Comparison of ENCODE assay signal across 1 cellular context in the genomic region with DNA sequence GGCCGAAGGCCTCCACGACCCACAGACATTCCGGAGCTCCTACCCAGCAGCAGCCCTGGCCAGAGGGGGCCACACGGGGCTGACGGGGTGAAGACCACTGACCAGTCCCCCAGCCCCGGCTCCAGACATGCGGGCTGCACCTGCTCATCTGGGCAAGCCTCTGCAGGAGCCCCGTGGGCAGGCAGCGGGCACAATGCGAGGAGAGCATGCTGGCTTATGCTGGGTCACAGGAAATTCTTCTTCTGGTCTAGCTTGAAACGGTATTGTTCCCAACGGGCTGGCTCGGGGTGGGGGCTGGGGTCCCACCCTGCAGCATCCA.
TF ChIP-seq lines count a peak whose summit lies in the region.

No MANE protein-coding gene starts in this region.

TF ChIP-seq in HepG2, 621 proteins besides CTCF, POLR2A, EP300 and RAD21:
- TF ChIP-seq KDM5B (CRISPR knock-in tag; IDR thresholded peaks at IDR 0.05; ENCODE audit: borderline replicate concordance) (no peak), YY1 (IDR thresholded peaks at IDR 0.05; ENCODE audit: insufficient read depth, insufficient replicate concordance, low read depth, low read length) (no peak), ONECUT2 (CRISPR knock-in tag; IDR thresholded peaks at IDR 0.05) (no peak), CREBL2 (CRISPR knock-in tag; IDR thresholded peaks at IDR 0.05; ENCODE audit: borderline replicate concordance) (no peak), FOXA3 (CRISPR knock-in tag; IDR thresholded peaks at IDR 0.05) (no peak), NR3C1 (CRISPR knock-in tag; IDR thresholded peaks at IDR 0.05) (no peak), PBX2 (CRISPR knock-in tag; IDR thresholded peaks at IDR 0.05) (no peak), ZNF639 (CRISPR knock-in tag; conservative IDR thresholded peaks at IDR 0.05) (no peak), DR1 (CRISPR knock-in tag; IDR thresholded peaks at IDR 0.05) (no peak), PPARG (CRISPR knock-in tag; conservative IDR thresholded peaks at IDR 0.05) (no peak)
